Comparison of ENCODE assay signal across 8 cellular contexts in genomic region chr17:47830991-47831933, GRCh38. TPM values are rescaled to one million over a fixed set of nuclear protein-coding genes. Genes with fewer than 3 reads are reported as not detected.
A peak's percentile ranks its signal among the peaks of the same experiment; 100 is the strongest.
DNase-seq lines count a peak whose midpoint lies in the region; ATAC-seq and TF ChIP-seq lines count a peak whose summit lies in the region.

TSS of gene LRRC46 (plus strand) at chr17:47831670. CDS start at chr17:47831990, 320 bp downstream.
TSS of gene MRPL10 (minus strand) at chr17:47831541. CDS start at chr17:47831511, 30 bp downstream.

- H3K36me3 ChIP-seq in CD8-positive, alpha-beta memory T cell (ENCODE audit: insufficient read depth, low read length), result peaks cover 14% of the 10 kb centered on the region
- H3K36me3 ChIP-seq in ectodermal cell (ENCODE audit: control insufficient read depth, insufficient read depth, low read length) (peaks cover 17% of the 10 kb centered on the region), lung (ENCODE audit: control insufficient read depth in 2 of 2, insufficient read depth in 2 of 2, low read length in 2 of 2) (peaks cover 19 to 21% of the 10 kb centered on the region in 2 donors)

- POLR2A ChIA-PET in CD8-positive, alpha-beta memory T cell (lab: Charles Lee), result interaction anchor here (0.8 to 2.4 kb wide), 11 partner anchors 8 to 218 kb away, joined by 3 to 22 read pairs (median 4); partner anchors contain the start of genes CDK5RAP3, KPNB1, OSBPL7 and PNPO
- POLR2A ChIA-PET in activated CD4-positive, alpha-beta memory T cell treated with anti-CD3 and anti-CD28 coated beads, Interleukin-2, amount 10 ng/mL, durations not matched to agents 7 days and 5 days (lab: Charles Lee), result interaction anchor here (0.6 to 4.4 kb wide), 28 partner anchors 10 to 184 kb away, joined by 3 to 76 read pairs (median 4); partner anchors contain the start of genes CDK5RAP3, KPNB1, OSBPL7 and PNPO

- CTCF ChIA-PET in CD8-positive, alpha-beta memory T cell (lab: Charles Lee), result interaction anchor here (0.9 to 1.9 kb wide), 7 partner anchors 10 to 64 kb away, joined by 3 to 16 read pairs (median 4); partner anchors contain the start of genes OSBPL7, SCRN2 and SP2
- CTCF ChIA-PET in activated CD4-positive, alpha-beta memory T cell treated with anti-CD3 and anti-CD28 coated beads, Interleukin-2, amount 10 ng/mL, durations not matched to agents 7 days and 5 days (lab: Charles Lee), result interaction anchor here (0.5 to 3.6 kb wide), 13 partner anchors 9 to 157 kb away, joined by 3 to 32 read pairs (median 5); partner anchors contain the start of genes CDK5RAP3, OSBPL7, PNPO and SCRN2

- no peaks in the 10 kb centered on the region for H3K9me3 Mint-ChIP-seq in CD8-positive, alpha-beta memory T cell
- no peaks in the 10 kb centered on the region for H3K9me3 Mint-ChIP-seq in activated CD4-positive, alpha-beta memory T cell treated with anti-CD3 and anti-CD28 coated beads, Interleukin-2, amount 10 ng/mL, durations not matched to agents 7 days and 5 days

- WGBS in ectodermal cell, 2 experiments, result 0 to 1% methylated on average over 42 of the region's 42 CpGs
- 0% methylated on average over 42 of the region's 42 CpGs for WGBS in lung, 2 donors

- no peaks in the 10 kb centered on the region for H3K9me3 ChIP-seq in CD8-positive, alpha-beta memory T cell (ENCODE audit: low read length)
- H3K9me3 ChIP-seq in ectodermal cell (ENCODE audit: control insufficient read depth, low read length), result no peaks in the 10 kb centered on the region
- no peaks in the 10 kb centered on the region for H3K9me3 ChIP-seq in lung (ENCODE audit: control insufficient read depth in 2 of 2, insufficient read depth in 1 of 2, low read length in 1 of 2)

- peaks cover 50 to 78% (median 59%) of the 10 kb centered on the region in 3 donors for H3K4me1 Mint-ChIP-seq in CD8-positive, alpha-beta memory T cell
- peaks cover 69% of the 10 kb centered on the region for H3K4me1 Mint-ChIP-seq in activated CD4-positive, alpha-beta memory T cell treated with anti-CD3 and anti-CD28 coated beads, Interleukin-2, amount 10 ng/mL, durations not matched to agents 7 days and 5 days

- peak within 1 kb of the TSS; percentile 98 for H3K4me3 ChIP-seq in CD8-positive, alpha-beta memory T cell (ENCODE audit: low read length)
- H3K4me3 ChIP-seq in HL-60 (replicated peaks; ENCODE audit: insufficient read depth, low read length), result peak within 1 kb of the TSS; percentile 64
- H3K4me3 ChIP-seq in ectodermal cell (ENCODE audit: insufficient read depth, low read depth, low read length), result peak within 1 kb of the TSS; percentile 88
- H3K4me3 ChIP-seq in lung, result peak within 1 kb of the TSS; percentile 94

- peak within 1 kb of the TSS; percentile 92 to 99 (median 95) for H3K4me3 Mint-ChIP-seq in CD8-positive, alpha-beta memory T cell
- H3K4me3 Mint-ChIP-seq in activated CD4-positive, alpha-beta memory T cell treated with anti-CD3 and anti-CD28 coated beads, Interleukin-2, amount 10 ng/mL, durations not matched to agents 7 days and 5 days, result peak within 1 kb of the TSS; percentile 90

- H3K27ac Mint-ChIP-seq in CD8-positive, alpha-beta memory T cell, result peak within 1 kb of the TSS; percentile 95 to 100 (median 100)
- H3K27ac Mint-ChIP-seq in activated CD4-positive, alpha-beta memory T cell treated with anti-CD3 and anti-CD28 coated beads, Interleukin-2, amount 10 ng/mL, durations not matched to agents 7 days and 5 days, result peak within 1 kb of the TSS; percentile 100

- H3K27me3 Mint-ChIP-seq in CD8-positive, alpha-beta memory T cell, result peaks cover 0 to 4% of the 10 kb centered on the region in 2 donors
- H3K27me3 Mint-ChIP-seq in activated CD4-positive, alpha-beta memory T cell treated with anti-CD3 and anti-CD28 coated beads, Interleukin-2, amount 10 ng/mL, durations not matched to agents 7 days and 5 days, result no peaks in the 10 kb centered on the region

- H3K27ac ChIP-seq in CD8-positive, alpha-beta memory T cell (ENCODE audit: low read depth, low read length), result peak within 1 kb of the TSS; percentile 98
- H3K27ac ChIP-seq in HL-60 (replicated peaks) (peak within 1 kb of the TSS; percentile 60), ectodermal cell (ENCODE audit: insufficient read depth, low read depth, low read length, poor library complexity, severe bottlenecking) (peak within 1 kb of the TSS; percentile 52), lung (ENCODE audit: low read depth in 1 of 2, low read length in 1 of 2) (peak within 1 kb of the TSS; percentile 65 to 90)

- DNase-seq in CD8-positive, alpha-beta memory T cell, result peak; percentile 87 to 94 (median 90)
- DNase-seq in HL-60 (ENCODE audit: low read depth in 1 of 2, low spot score in 1 of 2) (peak; percentile 85 to 90), NCI-H82 treated with DMSO at 0.1 percent for 48 hours (lab: John Stamatoyannopoulos, UW; ENCODE audit: unreplicated experiment) (peak; percentile 93), lung (ENCODE audit: low spot score) (peak; percentile 92)
- peak; percentile 94 for DNase-seq in activated CD4-positive, alpha-beta memory T cell treated with anti-CD3 and anti-CD28 coated beads, Interleukin-2, amount 10 ng/mL, durations not matched to agents 7 days and 5 days
- peak; percentile 89 to 94 (median 90) for DNase-seq in stimulated activated CD4-positive, alpha-beta T cell treated with anti-CD3 and anti-CD28 coated beads, TNF-alpha, amount 100 ng/mL, for 24 hours (ENCODE audit: low read depth in 3 of 3)

- ATAC-seq in GM19452 (IDR thresholded peaks at IDR 0.05; ENCODE audit: unreplicated experiment) (peak; percentile 79), lung (ENCODE audit: insufficient read depth, low FRiP score) (peak; percentile 91)

- peaks cover 59% of the 10 kb centered on the region for H3K4me1 ChIP-seq in CD8-positive, alpha-beta memory T cell (ENCODE audit: insufficient read depth, low read length)
- H3K4me1 ChIP-seq in ectodermal cell (ENCODE audit: control insufficient read depth, insufficient read depth, low read length) (peaks cover 5% of the 10 kb centered on the region), lung (ENCODE audit: control insufficient read depth in 2 of 2, insufficient read depth in 2 of 2, low read length in 2 of 2) (peaks cover 5 to 12% of the 10 kb centered on the region in 2 donors)

- TF ChIP-seq CTCF in HL-60 (IDR thresholded peaks at IDR 0.05; ENCODE audit: insufficient read depth, low read length), result no peak
- no peak for TF ChIP-seq CTCF in lung (IDR thresholded peaks at IDR 0.05; ENCODE audit: control extremely low read depth, extremely low read depth)

- H3K27me3 ChIP-seq in CD8-positive, alpha-beta memory T cell (ENCODE audit: insufficient read depth, low read length, poor library complexity, severe bottlenecking), result no peaks in the 10 kb centered on the region
- H3K27me3 ChIP-seq in HL-60 (ENCODE audit: insufficient read depth, poor library complexity, severe bottlenecking) (no peaks in the 10 kb centered on the region), ectodermal cell (ENCODE audit: control insufficient read depth, insufficient read depth, low read length, poor library complexity, severe bottlenecking) (no peaks in the 10 kb centered on the region), lung (ENCODE audit: control insufficient read depth, insufficient read depth) (no peaks in the 10 kb centered on the region)

- peaks cover 5 to 44% (median 5%) of the 10 kb centered on the region in 3 donors for H3K36me3 Mint-ChIP-seq in CD8-positive, alpha-beta memory T cell
- H3K36me3 Mint-ChIP-seq in activated CD4-positive, alpha-beta memory T cell treated with anti-CD3 and anti-CD28 coated beads, Interleukin-2, amount 10 ng/mL, durations not matched to agents 7 days and 5 days (ENCODE audit: low read depth), result peaks cover 34% of the 10 kb centered on the region

RNA-seq across cellular contexts. Expression of gene LRRC46, which starts in this region (rescaled TPM):
- total RNA-seq in CD8-positive, alpha-beta memory T cell, result under 1 TPM; 0.49 to 0.83 TPM
- 0.28 TPM for polyA plus RNA-seq in CD8-positive, alpha-beta memory T cell
- under 1 TPM; 0.45 to 0.53 TPM for total RNA-seq in activated CD4-positive, alpha-beta memory T cell treated with anti-CD3 and anti-CD28 coated beads, Interleukin-2, amount 10 ng/mL, durations not matched to agents 7 days and 5 days
- 1.6 TPM for polyA plus RNA-seq in ectodermal cell (2013, experiment 1 of 4)
- 1.2 TPM for polyA plus RNA-seq in ectodermal cell (2013, experiment 2 of 4)
- polyA plus RNA-seq in ectodermal cell (2013, experiment 3 of 4), result 1.0 TPM
- polyA plus RNA-seq in ectodermal cell (2013, experiment 4 of 4), result 0.49 TPM
- total RNA-seq in lung, result 10 to 100 TPM in 1 of 2 donors, 1 to 10 TPM in 1; 9.6 to 25.3 TPM
- polyA plus RNA-seq in lung, result 10 to 100 TPM in 1 of 2 donors, 1 to 10 TPM in 1; 9.3 to 11.8 TPM

RNA-seq across cellular contexts. Expression of gene MRPL10, which starts in this region (rescaled TPM):
- 10 to 100 TPM; 67.0 to 67.7 TPM for total RNA-seq in CD8-positive, alpha-beta memory T cell
- polyA plus RNA-seq in CD8-positive, alpha-beta memory T cell, result 59.8 TPM
- 10 to 100 TPM; 91.5 to 95.7 TPM for total RNA-seq in activated CD4-positive, alpha-beta memory T cell treated with anti-CD3 and anti-CD28 coated beads, Interleukin-2, amount 10 ng/mL, durations not matched to agents 7 days and 5 days
- polyA plus RNA-seq in ectodermal cell (2013, experiment 1 of 4), result 69.7 TPM
- 75.9 TPM for polyA plus RNA-seq in ectodermal cell (2013, experiment 2 of 4)
- polyA plus RNA-seq in ectodermal cell (2013, experiment 3 of 4), result 73.5 TPM
- 87.0 TPM for polyA plus RNA-seq in ectodermal cell (2013, experiment 4 of 4)
- 10 to 100 TPM; 18.4 to 32.9 TPM for total RNA-seq in lung
- polyA plus RNA-seq in lung, result 10 to 100 TPM; 27.6 to 38.3 TPM

Comparison
In these comparisons a context has a peak if more than half of its experiments do, and no peak if none do; other contexts are left out.
1. Peak in every context shown above with its lines: DNase-seq, ATAC-seq, H3K4me3 ChIP-seq and H3K27ac ChIP-seq.
2. RNA of gene LRRC46 (total RNA-seq): 9.6 to 25.3 TPM in lung; 0.49 to 0.83 TPM in CD8-positive, alpha-beta memory T cell and 0.45 to 0.53 TPM in activated CD4-positive, alpha-beta memory T cell treated with anti-CD3 and anti-CD28 coated beads, Interleukin-2, amount 10 ng/mL, durations not matched to agents 7 days and 5 days; every median in the first group is over 4 times any median in the second.